In the genomic region with DNA sequence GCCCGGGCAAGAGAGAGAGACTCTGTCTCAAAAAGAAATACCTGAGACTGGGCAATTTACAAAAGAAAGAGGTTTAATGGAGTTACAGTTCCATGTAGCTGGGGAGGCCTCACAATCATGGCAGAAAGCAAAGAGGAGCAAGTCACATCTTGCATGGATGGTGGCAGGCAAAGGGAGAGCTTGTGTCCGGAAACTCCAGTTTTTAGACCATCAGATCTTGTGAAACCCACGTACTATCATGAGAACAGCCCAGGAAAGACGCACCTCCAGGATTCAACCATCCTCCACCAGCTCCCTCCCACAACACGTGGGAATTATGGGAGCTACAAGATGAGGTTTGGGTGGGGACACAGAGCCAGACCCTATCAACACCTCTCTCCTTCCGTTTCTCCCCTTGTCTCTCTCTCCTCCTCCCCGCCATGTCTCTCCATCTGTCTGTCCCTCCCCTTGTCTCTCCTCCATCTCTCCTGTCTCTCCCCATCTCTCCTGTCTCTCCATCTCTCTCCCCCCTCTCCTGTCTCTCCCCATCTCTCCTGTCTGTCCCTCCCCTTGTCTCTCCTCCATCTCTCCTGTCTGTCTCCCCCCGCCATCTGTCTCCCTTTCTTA, we compare ENCODE assay signal across 13 cellular contexts. TPM values are rescaled to one million over a fixed set of nuclear protein-coding genes. Genes with fewer than 3 reads are reported as not detected.
DNase-seq lines count a peak whose midpoint lies in the region; ATAC-seq and TF ChIP-seq lines count a peak whose summit lies in the region.
"Had no signal": no experiment of that assay in that cellular context is flagged by ENCODE, and none has a peak within 500 bp of the region (broad histone marks: within the 10 kb centered on the region; RNA-seq: fewer than 3 reads in every experiment).

No MANE protein-coding gene starts in this region.

- peaks cover 22% of the 10 kb centered on the region for H3F3A ChIP-seq in neural progenitor cell (ENCODE audit: low read depth)

- H3K4me1 ChIP-seq in HEK293 (ENCODE audit: control insufficient read depth, insufficient read depth, low read length) (no peaks in the 10 kb centered on the region), neural progenitor cell (peaks cover 10% of the 10 kb centered on the region)

- peak overlapping the region; percentile 25 for H3K27ac Mint-ChIP-seq in activated CD8-positive, alpha-beta memory T cell treated with anti-CD3 and anti-CD28 coated beads, Interleukin-2, amount 10 ng/mL, durations not matched to agents 7 days and 5 days
- H3K27ac Mint-ChIP-seq in activated naive CD8-positive, alpha-beta T cell treated with anti-CD3 and anti-CD28 coated beads for 36 hours, result peak overlapping the region; percentile 77
- peak overlapping the region; percentile 16 for H3K27ac Mint-ChIP-seq in neural progenitor cell

- H3K4me3 Mint-ChIP-seq in activated CD8-positive, alpha-beta memory T cell treated with anti-CD3 and anti-CD28 coated beads, Interleukin-2, amount 10 ng/mL, durations not matched to agents 7 days and 5 days, result no peak overlapping the region
- H3K4me3 Mint-ChIP-seq in activated naive CD8-positive, alpha-beta T cell treated with anti-CD3 and anti-CD28 coated beads for 36 hours, result no peak overlapping the region
- H3K4me3 Mint-ChIP-seq in neural progenitor cell, result peak overlapping the region; percentile 36

- no peak overlapping the region for H2AFZ ChIP-seq in neural progenitor cell (replicated peaks)

- no peak overlapping the region for H3K4me2 ChIP-seq in neural progenitor cell

- CTCF ChIA-PET in activated CD8-positive, alpha-beta memory T cell treated with anti-CD3 and anti-CD28 coated beads, Interleukin-2, amount 10 ng/mL, durations not matched to agents 7 days and 5 days (lab: Charles Lee), result interaction anchor here (1.0 to 6.9 kb wide), 4 partner anchors 9 to 48 kb away, joined by 3 to 64 read pairs (median 5); partner anchors contain the start of gene ARHGAP45
- CTCF ChIA-PET in HEK293 (lab: Yijun Ruan, JAX), result interaction anchor here (1.0 to 1.6 kb wide), 2 partner anchors 19 to 28 kb away, joined by 3 read pairs; no protein-coding TSS in a partner anchor

- H3K9ac ChIP-seq in neural progenitor cell, result no peak overlapping the region

- H3K9me3 ChIP-seq in HEK293 (ENCODE audit: control insufficient read depth, insufficient read depth, low read depth, low read length) (no peaks in the 10 kb centered on the region), neural progenitor cell (ENCODE audit: low read depth) (no peaks in the 10 kb centered on the region)
- H3K9me3 ChIP-seq: left lung, suprapubic skin had no signal

- H3K27me3 ChIP-seq in neural progenitor cell, result peaks cover 4% of the 10 kb centered on the region
- H3K27me3 ChIP-seq: left lung, suprapubic skin had no signal

- H3K27ac ChIP-seq in HEK293 (ENCODE audit: extremely low read depth, low read depth, low read length) (no peak overlapping the region), neural progenitor cell (no peak overlapping the region)
- H3K27ac ChIP-seq: suprapubic skin had no signal

- peaks cover 42% of the 10 kb centered on the region for H3K36me3 Mint-ChIP-seq in activated CD8-positive, alpha-beta memory T cell treated with anti-CD3 and anti-CD28 coated beads, Interleukin-2, amount 10 ng/mL, durations not matched to agents 7 days and 5 days
- H3K36me3 Mint-ChIP-seq in activated naive CD8-positive, alpha-beta T cell treated with anti-CD3 and anti-CD28 coated beads for 36 hours, result peaks cover 48% of the 10 kb centered on the region
- peaks cover 7% of the 10 kb centered on the region for H3K36me3 Mint-ChIP-seq in neural progenitor cell

- H3K36me3 ChIP-seq in HEK293 (ENCODE audit: control insufficient read depth in 2 of 2, insufficient read depth in 1 of 2, low read length in 2 of 2) (peaks cover 0 to 33% of the 10 kb centered on the region in 2 experiments; a peak in 1 of 3 replicates), neural progenitor cell (no peaks in the 10 kb centered on the region)

- H3K4me3 ChIP-seq in HEK293 (ENCODE audit: low read depth, low read length) (no peak overlapping the region), neural progenitor cell (no peak overlapping the region)
- H3K4me3 ChIP-seq: left lung, suprapubic skin had no signal

- DNase-seq in activated CD8-positive, alpha-beta memory T cell treated with anti-CD3 and anti-CD28 coated beads, Interleukin-2, amount 10 ng/mL, durations not matched to agents 7 days and 5 days, result no peak
- DNase-seq in activated CD8-positive, alpha-beta memory T cell treated with anti-CD3 and anti-CD28 coated beads for 24 hours, result no peak
- no peak for DNase-seq in activated naive CD8-positive, alpha-beta T cell treated with anti-CD3 and anti-CD28 coated beads for 36 hours
- DNase-seq in neural progenitor cell (ENCODE audit: low spot score) (no peak), COLO829 (ENCODE audit: low spot score) (no peak), iPS-NIHi7 (ENCODE audit: extremely low spot score) (no peak)
- DNase-seq: caudate nucleus, left lung, NCI-H2029 treated with DMSO at 0.1 percent for 48 hours, NCI-H524 treated with DMSO at 0.1 percent for 48 hours had no signal

- ATAC-seq in activated CD8-positive, alpha-beta memory T cell treated with anti-CD3 and anti-CD28 coated beads, Interleukin-2, amount 10 ng/mL, durations not matched to agents 7 days and 5 days, result no peak
- ATAC-seq in HG02763 (IDR thresholded peaks at IDR 0.05; ENCODE audit: unreplicated experiment), result no peak
- ATAC-seq: left lung had no signal

- H3K4me1 Mint-ChIP-seq in activated CD8-positive, alpha-beta memory T cell treated with anti-CD3 and anti-CD28 coated beads, Interleukin-2, amount 10 ng/mL, durations not matched to agents 7 days and 5 days, result peaks cover 57% of the 10 kb centered on the region
- peaks cover 38% of the 10 kb centered on the region for H3K4me1 Mint-ChIP-seq in activated naive CD8-positive, alpha-beta T cell treated with anti-CD3 and anti-CD28 coated beads for 36 hours
- peaks cover 2% of the 10 kb centered on the region for H3K4me1 Mint-ChIP-seq in neural progenitor cell

- no peak for TF ChIP-seq CTCF in HEK293 (tag by site-specific recombination; IDR thresholded peaks at IDR 0.05)
- TF ChIP-seq CTCF in neural progenitor cell (IDR thresholded peaks at IDR 0.05), result no peak

- H3K27me3 Mint-ChIP-seq in activated CD8-positive, alpha-beta memory T cell treated with anti-CD3 and anti-CD28 coated beads, Interleukin-2, amount 10 ng/mL, durations not matched to agents 7 days and 5 days, result no peaks in the 10 kb centered on the region
- H3K27me3 Mint-ChIP-seq in activated naive CD8-positive, alpha-beta T cell treated with anti-CD3 and anti-CD28 coated beads for 36 hours, result peaks cover 4% of the 10 kb centered on the region
- H3K27me3 Mint-ChIP-seq in neural progenitor cell (ENCODE audit: insufficient read depth, low read depth), result peaks cover 2% of the 10 kb centered on the region

- H3K9me3 Mint-ChIP-seq in activated CD8-positive, alpha-beta memory T cell treated with anti-CD3 and anti-CD28 coated beads, Interleukin-2, amount 10 ng/mL, durations not matched to agents 7 days and 5 days (ENCODE audit: low read depth), result no peaks in the 10 kb centered on the region
- no peaks in the 10 kb centered on the region for H3K9me3 Mint-ChIP-seq in activated naive CD8-positive, alpha-beta T cell treated with anti-CD3 and anti-CD28 coated beads for 36 hours
- H3K9me3 Mint-ChIP-seq in neural progenitor cell, result no peaks in the 10 kb centered on the region

- no peaks in the 10 kb centered on the region for H3K79me2 ChIP-seq in neural progenitor cell (ENCODE audit: low read depth)

- H4K20me1 ChIP-seq in neural progenitor cell (ENCODE audit: low read depth), result peaks cover 23% of the 10 kb centered on the region

- POLR2A ChIA-PET in HEK293 (lab: Yijun Ruan, JAX), result interaction anchor here (0.6 to 2.9 kb wide), 11 partner anchors 9 to 184 kb away, joined by 3 to 18 read pairs (median 5); partner anchors contain the start of genes CNN2 and GPX4

TF ChIP-seq in HEK293, 187 proteins besides CTCF, POLR2A, EP300 and RAD21 (continues in another document):
- 0 out of 2 replicates have a peak, but pooled peaks have one; percentile 5 for TF ChIP-seq OSR2 (tag by site-specific recombination; IDR thresholded peaks at IDR 0.05)

RNA-seq across cellular contexts. Expression of gene POLR2E, which starts 10.0 kb away (rescaled TPM):
- 100 to 1,000 TPM; 173 to 206 TPM for total RNA-seq in activated CD8-positive, alpha-beta memory T cell treated with anti-CD3 and anti-CD28 coated beads, Interleukin-2, amount 10 ng/mL, durations not matched to agents 7 days and 5 days
- total RNA-seq in activated naive CD8-positive, alpha-beta T cell treated with anti-CD3 and anti-CD28 coated beads for 36 hours, result 100 to 1,000 TPM; 290 to 291 TPM
- 98.8 and 197 TPM in 2 replicates for total RNA-seq in neural progenitor cell (ENCODE audit: low replicate concordance)

RNA-seq across cellular contexts. Expression of gene ARHGAP45, which starts 18.2 kb away (rescaled TPM):
- 100 to 1,000 TPM; 361 to 481 TPM for total RNA-seq in activated CD8-positive, alpha-beta memory T cell treated with anti-CD3 and anti-CD28 coated beads, Interleukin-2, amount 10 ng/mL, durations not matched to agents 7 days and 5 days
- 100 to 1,000 TPM; 113 to 122 TPM for total RNA-seq in activated naive CD8-positive, alpha-beta T cell treated with anti-CD3 and anti-CD28 coated beads for 36 hours
- total RNA-seq in neural progenitor cell (ENCODE audit: low replicate concordance), result 9.6 and 18.2 TPM in 2 replicates

RNA-seq across cellular contexts. Expression of gene GPX4, which starts 18.6 kb away (rescaled TPM):
- 100 to 1,000 TPM; 143 to 217 TPM for total RNA-seq in activated CD8-positive, alpha-beta memory T cell treated with anti-CD3 and anti-CD28 coated beads, Interleukin-2, amount 10 ng/mL, durations not matched to agents 7 days and 5 days
- total RNA-seq in activated naive CD8-positive, alpha-beta T cell treated with anti-CD3 and anti-CD28 coated beads for 36 hours, result 100 to 1,000 TPM; 225 to 231 TPM
- total RNA-seq in neural progenitor cell (ENCODE audit: low replicate concordance), result 289 and 439 TPM in 2 replicates

RNA-seq across cellular contexts. Expression of gene ABCA7, which starts 45.2 kb away (rescaled TPM):
- 10 to 100 TPM; 62.7 to 72.9 TPM for total RNA-seq in activated CD8-positive, alpha-beta memory T cell treated with anti-CD3 and anti-CD28 coated beads, Interleukin-2, amount 10 ng/mL, durations not matched to agents 7 days and 5 days
- total RNA-seq in activated naive CD8-positive, alpha-beta T cell treated with anti-CD3 and anti-CD28 coated beads for 36 hours, result 10 to 100 TPM in 1 of 2 experiments, 1 to 10 TPM in 1; 9.8 to 11.2 TPM
- 1.4 and 21.9 TPM in 2 replicates for total RNA-seq in neural progenitor cell (ENCODE audit: low replicate concordance)

RNA-seq across cellular contexts. Expression of gene CNN2, which starts 58.7 kb away (rescaled TPM):
- 100 to 1,000 TPM; 295 to 296 TPM for total RNA-seq in activated CD8-positive, alpha-beta memory T cell treated with anti-CD3 and anti-CD28 coated beads, Interleukin-2, amount 10 ng/mL, durations not matched to agents 7 days and 5 days
- total RNA-seq in activated naive CD8-positive, alpha-beta T cell treated with anti-CD3 and anti-CD28 coated beads for 36 hours, result 10 to 100 TPM; 76.0 to 80.5 TPM
- total RNA-seq in neural progenitor cell (ENCODE audit: low replicate concordance), result 131 and 196 TPM in 2 replicates

Comparison
In these comparisons a context has a peak if more than half of its experiments do, and no peak if none do; other contexts are left out.
1. H3K27ac Mint-ChIP-seq: peak in every context shown above with its lines; median percentile 77 in activated naive CD8-positive, alpha-beta T cell treated with anti-CD3 and anti-CD28 coated beads for 36 hours; 25 in activated CD8-positive, alpha-beta memory T cell treated with anti-CD3 and anti-CD28 coated beads, Interleukin-2, amount 10 ng/mL, durations not matched to agents 7 days and 5 days; 16 in neural progenitor cell.